Comparison of ENCODE assay signal across 8 cellular contexts in genomic region chr7:103445228-103446020, GRCh38. TPM values are rescaled to one million over a fixed set of nuclear protein-coding genes. Genes with fewer than 3 reads are reported as not detected.
DNase-seq lines count a peak whose midpoint lies in the region; ATAC-seq and TF ChIP-seq lines count a peak whose summit lies in the region.

No MANE protein-coding gene starts in this region.

- H3K9me3 ChIP-seq in right cardiac atrium (ENCODE audit: control insufficient read depth, low read length) (no peaks in the 10 kb centered on the region), skeletal muscle tissue (ENCODE audit: control insufficient read depth in 3 of 3, low read length in 3 of 3) (no peaks in the 10 kb centered on the region)

- H3K4me3 ChIP-seq in WI38 (ENCODE audit: low read depth, low read length) (peak overlapping the region; percentile 13), right cardiac atrium (ENCODE audit: low read length) (peak overlapping the region; percentile 33), skeletal muscle tissue (ENCODE audit: low read length in 3 of 3) (peak overlapping the region; percentile 17 to 56 (median 51))

- H3K9ac ChIP-seq in skeletal muscle tissue (ENCODE audit: low read depth in 1 of 3, low read length in 3 of 3), result peak overlapping the region in 2 of 3 donors; percentile 33 to 40

- peak; percentile 1 for DNase-seq in stimulated activated CD4-positive, alpha-beta T cell treated with anti-CD3 and anti-CD28 coated beads, Interleukin-12 subunit alpha, Interleukin-12 subunit beta, amount 100 ng/mL, for 4 hours
- DNase-seq in stimulated activated CD4-positive, alpha-beta T cell treated with anti-CD3 and anti-CD28 coated beads, Interleukin-4, amount 100 ng/mL, for 1 hour, result no peak
- DNase-seq in right cardiac atrium, result peak in 1 of 3 donors; percentile 30
- DNase-seq in NCI-H526 treated with DMSO at 0.1 percent for 48 hours (lab: John Stamatoyannopoulos, UW), result no peak
- no peak for DNase-seq in amniotic stem cell (lab: John Stamatoyannopoulos, UW)

- WGBS in right cardiac atrium, result 6% methylated on average over 46 of the region's 46 CpGs

- no peaks in the 10 kb centered on the region for H3K27me3 ChIP-seq in right cardiac atrium (ENCODE audit: control insufficient read depth, insufficient read depth)
- peaks cover 32 to 36% (median 34%) of the 10 kb centered on the region in 3 donors for H3K27me3 ChIP-seq in skeletal muscle tissue (ENCODE audit: control insufficient read depth in 3 of 3, insufficient read depth in 3 of 3, low read length in 3 of 3)

- no peak for TF ChIP-seq CTCF in WI38 (IDR thresholded peaks at IDR 0.05; ENCODE audit: low read depth, low read length)

- intact Hi-C loops in right cardiac atrium (cut with DNase I), result no loop called here

- H3K27ac ChIP-seq in right cardiac atrium (ENCODE audit: low read length) (no peak overlapping the region), skeletal muscle tissue (ENCODE audit: low read depth, low read length) (no peak overlapping the region)

- H3K4me1 ChIP-seq in right cardiac atrium (ENCODE audit: control insufficient read depth, insufficient read depth, low read length), result no peaks in the 10 kb centered on the region
- peaks cover 0 to 8% (median 6%) of the 10 kb centered on the region in 3 donors for H3K4me1 ChIP-seq in skeletal muscle tissue (ENCODE audit: control insufficient read depth in 3 of 3, insufficient read depth in 3 of 3, low read length in 3 of 3)

- peak; percentile 28 to 43 for ATAC-seq in right cardiac atrium
- ATAC-seq in HG02970 (IDR thresholded peaks at IDR 0.05; ENCODE audit: low FRiP score, unreplicated experiment), result no peak

- no peaks in the 10 kb centered on the region for H3K36me3 ChIP-seq in skeletal muscle tissue (ENCODE audit: control insufficient read depth in 3 of 3, insufficient read depth in 3 of 3, low read length in 3 of 3)

RNA-seq across cellular contexts. Expression of gene SLC26A5, which starts 0.6 kb away (rescaled TPM):
- total RNA-seq in right cardiac atrium (not detected), skeletal muscle tissue (not detected)
- polyA plus RNA-seq in right cardiac atrium, result 0.07 TPM
